Comparison of ENCODE assay signal across 16 cellular contexts in genomic region chr20:46946796-46947195, GRCh38. TPM values are rescaled to one million over a fixed set of nuclear protein-coding genes. Genes with fewer than 3 reads are reported as not detected.
"Had no signal": no experiment of that assay in that cellular context is flagged by ENCODE, and none has a peak within 500 bp of the region (broad histone marks: within the 10 kb centered on the region; RNA-seq: fewer than 3 reads in every experiment).

No MANE protein-coding gene starts in this region.

- H3K9me3 Mint-ChIP-seq: activated CD4-positive, alpha-beta memory T cell treated with anti-CD3 and anti-CD28 coated beads, Interleukin-2, amount 10 ng/mL, durations not matched to agents 7 days and 5 days; activated naive CD4-positive, alpha-beta T cell treated with anti-CD3 and anti-CD28 coated beads, Interleukin-2, amount 10 ng/mL, durations not matched to agents 7 days and 5 days; activated T-cell treated with anti-CD3 and anti-CD28 coated beads, Interleukin-2, amount 50 U/mL, for 24 hours; central memory CD8-positive, alpha-beta T cell; dendritic cell treated with granulocyte-macrophage colony-stimulating factor and Interleukin-4, amounts not matched to agents 40 ng/mL and 50 ng/mL, for 4 days; effector memory CD8-positive, alpha-beta T cell had no signal

- H3K4me3 ChIP-seq: hepatocyte, smooth muscle cell had no signal

- DNase-seq: activated CD4-positive, alpha-beta memory T cell treated with anti-CD3 and anti-CD28 coated beads, Interleukin-2, amount 10 ng/mL, durations not matched to agents 7 days and 5 days; activated naive CD4-positive, alpha-beta T cell treated with anti-CD3 and anti-CD28 coated beads, Interleukin-2, amount 10 ng/mL, durations not matched to agents 7 days and 5 days; activated T-cell treated with anti-CD3 and anti-CD28 coated beads, Interleukin-2, amount 50 U/mL, for 24 hours; effector memory CD8-positive, alpha-beta T cell; islet precursor cell; mammary epithelial cell; naive thymus-derived CD4-positive, alpha-beta T cell; SK-N-SH; stimulated activated naive CD8-positive, alpha-beta T cell treated with anti-CD3 and anti-CD28 coated beads, Interleukin-15, Interleukin-2, amounts not matched to agents 100 U/mL and 50 U/mL, for 24 hours had no signal

- H3K9me3 ChIP-seq: SK-N-SH had no signal

- H3K4me3 Mint-ChIP-seq: activated CD4-positive, alpha-beta memory T cell treated with anti-CD3 and anti-CD28 coated beads, Interleukin-2, amount 10 ng/mL, durations not matched to agents 7 days and 5 days; activated naive CD4-positive, alpha-beta T cell treated with anti-CD3 and anti-CD28 coated beads, Interleukin-2, amount 10 ng/mL, durations not matched to agents 7 days and 5 days; activated T-cell treated with anti-CD3 and anti-CD28 coated beads, Interleukin-2, amount 50 U/mL, for 24 hours; central memory CD8-positive, alpha-beta T cell; dendritic cell treated with granulocyte-macrophage colony-stimulating factor and Interleukin-4, amounts not matched to agents 40 ng/mL and 50 ng/mL, for 4 days; effector memory CD8-positive, alpha-beta T cell; naive thymus-derived CD4-positive, alpha-beta T cell had no signal

- H3K27ac Mint-ChIP-seq: activated CD4-positive, alpha-beta memory T cell treated with anti-CD3 and anti-CD28 coated beads, Interleukin-2, amount 10 ng/mL, durations not matched to agents 7 days and 5 days; activated naive CD4-positive, alpha-beta T cell treated with anti-CD3 and anti-CD28 coated beads, Interleukin-2, amount 10 ng/mL, durations not matched to agents 7 days and 5 days; activated T-cell treated with anti-CD3 and anti-CD28 coated beads, Interleukin-2, amount 50 U/mL, for 24 hours; dendritic cell treated with granulocyte-macrophage colony-stimulating factor and Interleukin-4, amounts not matched to agents 40 ng/mL and 50 ng/mL, for 4 days; effector memory CD8-positive, alpha-beta T cell; naive thymus-derived CD4-positive, alpha-beta T cell had no signal

- H3K9ac ChIP-seq: SK-N-SH had no signal

- H3K4me1 Mint-ChIP-seq: activated CD4-positive, alpha-beta memory T cell treated with anti-CD3 and anti-CD28 coated beads, Interleukin-2, amount 10 ng/mL, durations not matched to agents 7 days and 5 days; activated naive CD4-positive, alpha-beta T cell treated with anti-CD3 and anti-CD28 coated beads, Interleukin-2, amount 10 ng/mL, durations not matched to agents 7 days and 5 days; central memory CD8-positive, alpha-beta T cell; naive thymus-derived CD4-positive, alpha-beta T cell had no signal

- H3K36me3 Mint-ChIP-seq: activated naive CD4-positive, alpha-beta T cell treated with anti-CD3 and anti-CD28 coated beads, Interleukin-2, amount 10 ng/mL, durations not matched to agents 7 days and 5 days; naive thymus-derived CD4-positive, alpha-beta T cell had no signal

- H3K27ac ChIP-seq: epithelial cell of prostate, hepatocyte had no signal

- H3K27me3 ChIP-seq: hepatocyte had no signal

RNA-seq across cellular contexts. Expression of gene EYA2, which starts 52.2 kb away (rescaled TPM):
- total RNA-seq: glomerular endothelial cell; T-helper 1 cell treated with Interleukin-12 subunit alpha and Interleukin-12 subunit beta and Interleukin-4 antibody, amounts not matched to agents 30 ng/mL and 1 ng/mL, for 36 hours had no signal
